Comparison of ENCODE assay signal across 14 cellular contexts in the genomic region with DNA sequence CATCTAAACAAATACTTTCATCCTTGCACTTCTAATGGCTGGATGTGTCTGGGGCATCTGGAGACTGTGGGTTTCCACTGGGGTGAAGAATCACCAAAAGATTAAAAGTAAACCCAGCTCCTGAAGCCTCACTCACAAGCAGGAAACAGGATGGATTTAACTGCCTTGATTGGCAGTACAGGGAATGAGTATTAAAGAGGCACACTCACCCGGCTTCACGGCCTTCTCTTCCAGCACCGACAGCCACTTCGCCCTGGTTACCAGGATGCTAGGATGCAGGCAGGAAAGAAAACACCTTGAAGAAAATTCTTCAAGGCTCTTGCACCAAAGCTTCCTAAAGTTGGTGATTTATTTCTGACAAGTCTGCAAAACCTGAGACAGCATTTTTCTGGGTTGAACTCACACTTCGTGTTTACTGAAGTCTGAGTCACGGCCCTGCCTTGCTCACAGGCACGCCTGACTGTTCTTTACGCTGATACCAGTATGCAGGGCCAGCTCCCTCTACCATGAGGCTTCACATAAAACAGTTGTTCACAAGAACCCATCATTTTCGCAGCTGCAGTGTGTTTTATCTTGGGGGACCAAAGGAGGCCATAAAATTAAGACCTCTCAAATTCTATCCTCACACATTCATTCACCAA. TPM values are rescaled to one million over a fixed set of nuclear protein-coding genes. Genes with fewer than 3 reads are reported as not detected.
A peak's percentile ranks its signal among the peaks of the same experiment; 100 is the strongest.
DNase-seq lines count a peak whose midpoint lies in the region; ATAC-seq, FAIRE-seq and TF ChIP-seq lines count a peak whose summit lies in the region.
"Had no signal": no experiment of that assay in that cellular context is flagged by ENCODE, and none has a peak within 500 bp of the region (broad histone marks: within the 10 kb centered on the region; RNA-seq: fewer than 3 reads in every experiment).

No MANE protein-coding gene starts in this region.

- ATAC-seq in HG02678 (IDR thresholded peaks at IDR 0.05; ENCODE audit: unreplicated experiment) = no peak
- ATAC-seq: WTC11 had no signal

- H3K9ac ChIP-seq in keratinocyte (ENCODE audit: control insufficient read depth, extremely low read depth, insufficient read depth, low read length) (no peak overlapping the region), kidney (ENCODE audit: low read length in 2 of 2) (no peak overlapping the region)

- H3K9me3 ChIP-seq in keratinocyte (ENCODE audit: control insufficient read depth, low read depth, low read length) = peaks cover 12% of the 10 kb centered on the region
- H3K9me3 ChIP-seq in kidney (ENCODE audit: control insufficient read depth in 1 of 2, low read length in 2 of 2) = no peaks in the 10 kb centered on the region
- no peaks in the 10 kb centered on the region for H3K9me3 ChIP-seq in CD4-positive, alpha-beta memory T cell (ENCODE audit: control insufficient read depth in 1 of 2, low read length in 2 of 2)

- DNase-seq in HK-2 (ENCODE audit: unreplicated experiment) = peak; percentile 61
- peak; percentile 59 for DNase-seq in astrocyte of the hippocampus (ENCODE audit: low read depth, low spot score)
- peak; percentile 4 for DNase-seq in keratinocyte (ENCODE audit: low read depth, low spot score)
- no peak for DNase-seq in pons (ENCODE audit: low spot score)
- DNase-seq in kidney = no peak
- no peak for DNase-seq in CD4-positive, alpha-beta memory T cell
- DNase-seq: activated gamma-delta T cell, left cardiac atrium, retina had no signal

- POLR2A ChIA-PET in CD4-positive, alpha-beta memory T cell (lab: Charles Lee; ENCODE audit: partially characterized antibody) = no interaction called here

- TF ChIP-seq CTCF in keratinocyte (optimal IDR thresholded peaks at IDR 0.05 in 1 of 3, IDR thresholded peaks at IDR 0.05 in 1 of 3, conservative IDR thresholded peaks at IDR 0.05 in 1 of 3; ENCODE audit: extremely low read depth in 1 of 3, insufficient read depth in 2 of 3, low read length in 3 of 3) = no peak
- TF ChIP-seq CTCF in kidney (IDR thresholded peaks at IDR 0.05; ENCODE audit: borderline replicate concordance, extremely low read depth, insufficient read depth) = no peak

- FAIRE-seq in keratinocyte (lab: Jason Lieb, UNC) (peak; percentile 60), kidney (lab: Jason Lieb, UNC) (no peak)
- FAIRE-seq: GM12891 had no signal

- peaks cover 3 to 5% of the 10 kb centered on the region in 2 donors for H3K27me3 Mint-ChIP-seq in CD4-positive, alpha-beta memory T cell

- no peaks in the 10 kb centered on the region for H3K4me1 Mint-ChIP-seq in CD4-positive, alpha-beta memory T cell
- H3K4me1 Mint-ChIP-seq: WTC11 had no signal

- H2AFZ ChIP-seq in ACC112 (ENCODE audit: low read length, unreplicated experiment) = no peak overlapping the region
- H2AFZ ChIP-seq in keratinocyte (ENCODE audit: control insufficient read depth, low read length) = no peak overlapping the region

- H3K9me1 ChIP-seq in keratinocyte (ENCODE audit: control insufficient read depth, extremely low read depth, insufficient read depth, low read length) = no peaks in the 10 kb centered on the region

- H3K27me3 ChIP-seq in ACC112 (ENCODE audit: insufficient read depth, low read length) (no peaks in the 10 kb centered on the region), keratinocyte (ENCODE audit: control insufficient read depth, extremely low read depth, insufficient read depth, low read length) (no peaks in the 10 kb centered on the region)
- no peaks in the 10 kb centered on the region for H3K27me3 ChIP-seq in CD4-positive, alpha-beta memory T cell (ENCODE audit: insufficient read depth, low read length)

- intact Hi-C loops in kidney (cut with DNase I) = no loop called here
- intact Hi-C loops in CD4-positive, alpha-beta memory T cell (cut with micrococcal nuclease) = no loop called here

- CTCF ChIA-PET in CD4-positive, alpha-beta memory T cell (lab: Charles Lee; ENCODE audit: partially characterized antibody) = no interaction called here

- no peaks in the 10 kb centered on the region for H3K9me3 Mint-ChIP-seq in CD4-positive, alpha-beta memory T cell
- H3K9me3 Mint-ChIP-seq: WTC11 had no signal

- H3K27ac Mint-ChIP-seq in CD4-positive, alpha-beta memory T cell = peak overlapping the region in 1 of 7 donors; percentile 31

- H3K4me2 ChIP-seq in keratinocyte (ENCODE audit: control insufficient read depth, extremely low read depth, insufficient read depth, low read depth, low read length) = no peak overlapping the region

- H4K20me1 ChIP-seq in keratinocyte (ENCODE audit: control insufficient read depth, extremely low read depth, insufficient read depth, low read length) = no peaks in the 10 kb centered on the region

- H3K36me3 Mint-ChIP-seq in CD4-positive, alpha-beta memory T cell = no peaks in the 10 kb centered on the region

- dilution Hi-C loops in keratinocyte (cut with MboI; ENCODE audit: extremely low pct_ligation_motif_present, low sequenced_read_pairs) = no loop called here

- H3K4me3 Mint-ChIP-seq in CD4-positive, alpha-beta memory T cell = no peak overlapping the region
- H3K4me3 Mint-ChIP-seq: WTC11 had no signal

- peak overlapping the region; percentile 49; the same call in 1 of the 2 replicates for H3K27ac ChIP-seq in ACC112 (ENCODE audit: low read depth, low read length)
- no peak overlapping the region for H3K27ac ChIP-seq in keratinocyte (ENCODE audit: control insufficient read depth, insufficient read depth, low read length)
- no peak overlapping the region for H3K27ac ChIP-seq in kidney (ENCODE audit: low read depth in 2 of 2, low read length in 2 of 2)
- no peak overlapping the region for H3K27ac ChIP-seq in CD4-positive, alpha-beta memory T cell (ENCODE audit: low read depth, low read length)
- H3K27ac ChIP-seq: C4-2B had no signal

- H3K4me1 ChIP-seq in ACC112 (ENCODE audit: control insufficient read depth, insufficient read depth, low read length, unreplicated experiment) (peaks cover 25% of the 10 kb centered on the region), keratinocyte (ENCODE audit: control insufficient read depth, extremely low read depth, insufficient read depth, low read length) (peaks cover 3% of the 10 kb centered on the region), kidney (ENCODE audit: control insufficient read depth in 1 of 2, insufficient read depth in 1 of 2, low read depth in 1 of 2, low read length in 2 of 2) (peaks cover 0 to 3% of the 10 kb centered on the region in 2 donors)
- H3K4me1 ChIP-seq in CD4-positive, alpha-beta memory T cell (ENCODE audit: insufficient read depth, low read length) = no peaks in the 10 kb centered on the region

- H3K36me3 ChIP-seq in ACC112 (ENCODE audit: insufficient read depth, low read length) = no peaks in the 10 kb centered on the region
- H3K36me3 ChIP-seq in keratinocyte (ENCODE audit: control insufficient read depth in 2 of 2, extremely low read depth in 1 of 2, insufficient read depth in 2 of 2, low read length in 2 of 2) = no peaks in the 10 kb centered on the region
- no peaks in the 10 kb centered on the region for H3K36me3 ChIP-seq in kidney (ENCODE audit: control insufficient read depth in 1 of 2, insufficient read depth in 2 of 2, low read length in 2 of 2)
- H3K36me3 ChIP-seq in CD4-positive, alpha-beta memory T cell (ENCODE audit: insufficient read depth, low read length) = no peaks in the 10 kb centered on the region

- H3K4me3 ChIP-seq in ACC112 (ENCODE audit: low read depth, low read length) (no peak overlapping the region), keratinocyte (ENCODE audit: control insufficient read depth in 2 of 3, extremely low read depth in 1 of 3, insufficient read depth in 2 of 3, low read depth in 1 of 3, low read length in 3 of 3) (no peak overlapping the region), kidney (ENCODE audit: low read length in 2 of 2) (no peak overlapping the region)
- no peak overlapping the region for H3K4me3 ChIP-seq in CD4-positive, alpha-beta memory T cell (ENCODE audit: low read length in 2 of 2)

- H3K79me2 ChIP-seq in ACC112 (ENCODE audit: control insufficient read depth, insufficient read depth, low read length, unreplicated experiment) = no peaks in the 10 kb centered on the region
- no peaks in the 10 kb centered on the region for H3K79me2 ChIP-seq in keratinocyte (ENCODE audit: control insufficient read depth, insufficient read depth, low read length)

RNA-seq across cellular contexts. Expression of a gene that starts 56.5 kb away (rescaled TPM):
- polyA plus RNA-seq in keratinocyte (6.8 to 11.1 TPM (median 10.5 TPM) in 3 replicates), kidney (ENCODE audit: insufficient read depth, low read depth, low replicate concordance) (8.5 TPM)
- polyA plus RNA-seq in keratinocyte (2011; ENCODE audit: low read depth) = 4.5 TPM
- polyA plus RNA-seq in keratinocyte (2011; cell fraction: cytosol; rRNA removed) = 5.9 and 11.4 TPM in 2 replicates
- polyA plus RNA-seq in keratinocyte (2011; cell fraction: nucleus; rRNA removed) = 19.9 and 25.5 TPM in 2 replicates
- 5.1 and 8.9 TPM in 2 replicates for polyA plus RNA-seq in keratinocyte (2012; ENCODE audit: low replicate concordance)
- polyA minus RNA-seq in keratinocyte = 0.98 to 4.6 TPM (median 4.2 TPM) in 3 replicates
- polyA minus RNA-seq in keratinocyte (2011; cell fraction: cytosol; rRNA and poly(A)+ RNA removed) = 6.7 TPM
- polyA minus RNA-seq in keratinocyte (2011; cell fraction: nucleus; rRNA and poly(A)+ RNA removed) = 2.6 and 6.8 TPM in 2 replicates
- total RNA-seq in kidney = 12.9 TPM
- 10 to 100 TPM; 20.3 to 20.7 TPM for total RNA-seq in CD4-positive, alpha-beta memory T cell
- polyA plus RNA-seq in CD4-positive, alpha-beta memory T cell = 10 to 100 TPM; 15.4 to 16.5 TPM

Comparison
In these comparisons a context has a peak if more than half of its experiments do, and no peak if none do; other contexts are left out.
1. DNase-seq: peak in HK-2 (single experiment), astrocyte of the hippocampus (single experiment) and keratinocyte (single experiment); none in pons (single experiment), kidney (single experiment) and CD4-positive, alpha-beta memory T cell (0 of 5).